1 cellular context compared by ENCODE assay signal in genomic region chrX:107199491-107199890, GRCh38.
TF ChIP-seq lines count a peak whose summit lies in the region.

No MANE protein-coding gene starts in this region.

TF ChIP-seq in HCT116, 20 proteins besides CTCF, POLR2A, EP300 and RAD21 (continued from another document):
- TF ChIP-seq ZNF274 (IDR thresholded peaks at IDR 0.05; ENCODE audit: low read depth, low read length) (no peak), FOSL1 (IDR thresholded peaks at IDR 0.05; ENCODE audit: low read depth) (no peak)
